28 cellular contexts compared by ENCODE assay signal in the genomic region with DNA sequence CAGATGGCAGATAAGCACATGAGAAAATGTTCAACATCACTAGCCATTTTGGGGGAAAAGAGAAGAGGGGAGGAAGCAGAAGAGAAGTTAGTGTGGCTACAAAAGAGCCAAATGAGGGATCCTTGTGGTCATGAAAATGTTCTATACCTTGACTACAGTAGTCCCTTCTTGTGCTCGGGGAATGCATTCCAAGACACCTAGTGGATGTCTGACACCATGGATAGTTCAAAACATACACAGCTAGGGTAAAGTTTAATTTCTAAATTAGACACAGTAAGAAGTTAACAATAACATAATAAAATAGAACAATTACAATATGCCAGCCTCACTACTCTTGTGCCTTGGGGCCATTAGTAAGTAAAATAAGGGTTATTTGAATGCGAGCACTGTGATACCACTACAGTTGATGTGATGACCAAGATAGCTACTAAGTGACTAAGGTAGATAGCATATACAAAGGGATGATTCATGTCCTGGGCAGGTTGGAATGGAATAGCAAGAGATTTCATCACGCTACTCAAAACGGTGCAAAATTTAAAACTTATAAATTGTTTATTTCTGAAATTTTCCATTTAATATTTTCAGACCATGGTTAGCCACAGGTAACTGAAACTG.
DNase-seq lines count a peak whose midpoint lies in the region; TF ChIP-seq lines count a peak whose summit lies in the region.
"Had no signal": no experiment of that assay in that cellular context is flagged by ENCODE, and none has a peak within 500 bp of the region (broad histone marks: within the 10 kb centered on the region; RNA-seq: fewer than 3 reads in every experiment).

No MANE protein-coding gene starts in this region.

- TF ChIP-seq CTCF in endodermal cell (conservative IDR thresholded peaks at IDR 0.05): peak; percentile 23

- H3K36me3 ChIP-seq in GM23248 (ENCODE audit: low read depth) (no peaks in the 10 kb centered on the region), endodermal cell (ENCODE audit: control insufficient read depth, insufficient read depth, low read length) (no peaks in the 10 kb centered on the region)
- H3K36me3 ChIP-seq: gastroesophageal sphincter, thoracic aorta had no signal

- H2AFZ ChIP-seq in GM23248: no peak overlapping the region

- H3F3A ChIP-seq in GM23248 (ENCODE audit: insufficient read depth): no peaks in the 10 kb centered on the region

- no peak overlapping the region for H3K27ac ChIP-seq in GM23248
- H3K27ac ChIP-seq in endodermal cell (ENCODE audit: low read depth, low read length): no peak overlapping the region
- H3K27ac ChIP-seq: gastroesophageal sphincter, thoracic aorta had no signal

- H3K4me3 ChIP-seq in GM23248 (no peak overlapping the region), endodermal cell (ENCODE audit: low read length) (no peak overlapping the region)
- H3K4me3 ChIP-seq: gastroesophageal sphincter, smooth muscle cell, thoracic aorta had no signal

- H3K9me2 ChIP-seq in GM23248 (ENCODE audit: insufficient read depth): no peaks in the 10 kb centered on the region; the same call in none of the 2 replicates

- H3K27me3 ChIP-seq in GM23248 (replicated peaks; ENCODE audit: insufficient read depth) (no peaks in the 10 kb centered on the region), endodermal cell (ENCODE audit: control insufficient read depth, insufficient read depth, low read length, poor library complexity, severe bottlenecking) (no peaks in the 10 kb centered on the region)
- H3K27me3 ChIP-seq: gastroesophageal sphincter had no signal

- H3K27me3 Mint-ChIP-seq in endodermal cell (ENCODE audit: insufficient read depth): peaks cover 2% of the 10 kb centered on the region
- no peaks in the 10 kb centered on the region for H3K27me3 Mint-ChIP-seq in activated T-helper 2 cell treated with anti-CD3 and anti-CD28 coated beads, Interferon-gamma antibody, Interleukin-2, Interleukin-4, amounts not matched to agents 10 μg/mL and 5 μg/mL and 100 μg/mL, durations not matched to agents 14 hours and 24 hours and 36 hours (ENCODE audit: low read depth)
- H3K27me3 Mint-ChIP-seq: B cell, naive B cell had no signal

- no peak overlapping the region for H3K27ac Mint-ChIP-seq in endodermal cell
- H3K27ac Mint-ChIP-seq in activated T-helper 2 cell treated with anti-CD3 and anti-CD28 coated beads, Interferon-gamma antibody, Interleukin-2, Interleukin-4, amounts not matched to agents 10 μg/mL and 5 μg/mL and 100 μg/mL, durations not matched to agents 14 hours and 24 hours and 36 hours: no peak overlapping the region
- H3K27ac Mint-ChIP-seq: activated CD8-positive, alpha-beta T cell treated with anti-CD3 and anti-CD28 coated beads, Interleukin-2, amount 10 ng/mL, durations not matched to agents 7 days and 5 days; B cell; naive B cell had no signal

- H3K9me3 ChIP-seq in GM23248 (ENCODE audit: low read depth) (no peaks in the 10 kb centered on the region), endodermal cell (ENCODE audit: control insufficient read depth, low read length) (no peaks in the 10 kb centered on the region)
- H3K9me3 ChIP-seq: gastroesophageal sphincter, thoracic aorta had no signal

- no peaks in the 10 kb centered on the region for H3K36me3 Mint-ChIP-seq in endodermal cell (ENCODE audit: low read depth)
- H3K36me3 Mint-ChIP-seq in activated T-helper 2 cell treated with anti-CD3 and anti-CD28 coated beads, Interferon-gamma antibody, Interleukin-2, Interleukin-4, amounts not matched to agents 10 μg/mL and 5 μg/mL and 100 μg/mL, durations not matched to agents 14 hours and 24 hours and 36 hours (ENCODE audit: low read depth): no peaks in the 10 kb centered on the region
- H3K36me3 Mint-ChIP-seq: naive B cell had no signal

- peaks cover 11% of the 10 kb centered on the region for H3K4me1 ChIP-seq in GM23248 (ENCODE audit: insufficient read depth)
- peaks cover 4% of the 10 kb centered on the region for H3K4me1 ChIP-seq in endodermal cell (ENCODE audit: control insufficient read depth, insufficient read depth, low read length)
- H3K4me1 ChIP-seq: gastroesophageal sphincter had no signal

- no peaks in the 10 kb centered on the region for H3K79me2 ChIP-seq in GM23248 (ENCODE audit: insufficient read depth)

- DNase-seq in GM23248 (peak; percentile 51), NCI-H226 (peak; percentile 62), endodermal cell (no peak), renal cortical epithelial cell (ENCODE audit: low read depth) (peak; percentile 26), amygdala (lab: John Stamatoyannopoulos, UW) (no peak)
- no peak for DNase-seq in activated T-helper 2 cell treated with anti-CD3 and anti-CD28 coated beads, Interferon-gamma antibody, Interleukin-2, Interleukin-4, amounts not matched to agents 10 μg/mL and 5 μg/mL and 100 μg/mL, durations not matched to agents 14 hours and 24 hours and 36 hours (ENCODE audit: low spot score)
- no peak for DNase-seq in activated effector memory CD4-positive, alpha-beta T cell treated with anti-CD3 and anti-CD28 coated beads, Interleukin-2, amount 50 U/mL, for 16 hours
- DNase-seq: activated CD4-positive, CD25-positive, alpha-beta regulatory T cell treated with anti-CD3 and anti-CD28 coated beads, Interleukin-2, amount 50 U/mL, for 72 hours; activated CD8-positive, alpha-beta T cell treated with anti-CD3 and anti-CD28 coated beads, Interleukin-2, amount 10 ng/mL, durations not matched to agents 7 days and 5 days; activated naive CD4-positive, alpha-beta T cell treated with Interleukin-2 at 50 U/mL for 16 hours; caudate nucleus; erythroblast; Karpas-422; kidney glomerular epithelial cell; naive B cell; NCI-H1048; NCI-H2029; NCI-H2227 treated with DMSO at 0.1 percent for 48 hours; NCI-H748 treated with DMSO at 0.1 percent for 48 hours; occipital lobe; retina; Right ventricle myocardium superior; stimulated activated naive CD4-positive, alpha-beta T cell; SW 1271 had no signal

- H3K9me3 Mint-ChIP-seq in endodermal cell: no peaks in the 10 kb centered on the region
- no peaks in the 10 kb centered on the region for H3K9me3 Mint-ChIP-seq in activated T-helper 2 cell treated with anti-CD3 and anti-CD28 coated beads, Interferon-gamma antibody, Interleukin-2, Interleukin-4, amounts not matched to agents 10 μg/mL and 5 μg/mL and 100 μg/mL, durations not matched to agents 14 hours and 24 hours and 36 hours

- H3K4me1 Mint-ChIP-seq in endodermal cell: peaks cover 3% of the 10 kb centered on the region
- H3K4me1 Mint-ChIP-seq in activated T-helper 2 cell treated with anti-CD3 and anti-CD28 coated beads, Interferon-gamma antibody, Interleukin-2, Interleukin-4, amounts not matched to agents 10 μg/mL and 5 μg/mL and 100 μg/mL, durations not matched to agents 14 hours and 24 hours and 36 hours (ENCODE audit: low read depth): no peaks in the 10 kb centered on the region
- H3K4me1 Mint-ChIP-seq: B cell, naive B cell had no signal

- H3K9ac ChIP-seq in GM23248 (no peak overlapping the region), endodermal cell (ENCODE audit: extremely low read depth, low read length, poor library complexity, severe bottlenecking) (no peak overlapping the region)

- in situ Hi-C loops in GM23248 (cut with MboI): no loop called here

- H3K4me2 ChIP-seq in GM23248 (ENCODE audit: unreplicated experiment): no peak overlapping the region
- H3K4me2 ChIP-seq: smooth muscle cell had no signal

- WGBS in GM23248 (ENCODE audit: low coverage in 1 of 2, low lambda C conversion rate in 2 of 2, missing lambda C conversion rate in 2 of 2), 2 experiments: 62 to 66% methylated on average over 4 of the region's 4 CpGs
- WGBS in endodermal cell (ENCODE audit: insufficient coverage in 1 of 2, insufficient read length in 1 of 2), 2 experiments: 95 to 100% methylated on average over 1 to 4 of the region's 4 CpGs

- H3K4me3 Mint-ChIP-seq in endodermal cell: no peak overlapping the region
- H3K4me3 Mint-ChIP-seq in activated T-helper 2 cell treated with anti-CD3 and anti-CD28 coated beads, Interferon-gamma antibody, Interleukin-2, Interleukin-4, amounts not matched to agents 10 μg/mL and 5 μg/mL and 100 μg/mL, durations not matched to agents 14 hours and 24 hours and 36 hours (ENCODE audit: low read depth): no peak overlapping the region
- H3K4me3 Mint-ChIP-seq: activated CD8-positive, alpha-beta T cell treated with anti-CD3 and anti-CD28 coated beads, Interleukin-2, amount 10 ng/mL, durations not matched to agents 7 days and 5 days; B cell; naive B cell had no signal

- H4K20me1 ChIP-seq in GM23248 (ENCODE audit: insufficient read depth): no peaks in the 10 kb centered on the region

- intact Hi-C loops in activated T-helper 2 cell treated with anti-CD3 and anti-CD28 coated beads, Interferon-gamma antibody, Interleukin-2, Interleukin-4, amounts not matched to agents 10 μg/mL and 5 μg/mL and 100 μg/mL, durations not matched to agents 14 hours and 24 hours and 36 hours (cut with micrococcal nuclease): no loop called here

Comparison
In these comparisons a context has a peak if more than half of its experiments do, and no peak if none do; other contexts are left out.
1. DNase-seq: peak in GM23248 (single experiment), NCI-H226 (single experiment) and renal cortical epithelial cell (single experiment); none in endodermal cell (single experiment), activated T-helper 2 cell treated with anti-CD3 and anti-CD28 coated beads, Interferon-gamma antibody, Interleukin-2, Interleukin-4, amounts not matched to agents 10 μg/mL and 5 μg/mL and 100 μg/mL, durations not matched to agents 14 hours and 24 hours and 36 hours (single experiment), activated effector memory CD4-positive, alpha-beta T cell treated with anti-CD3 and anti-CD28 coated beads, Interleukin-2, amount 50 U/mL, for 16 hours (single experiment) and amygdala (0 of 56).